9 cellular contexts compared by ENCODE assay signal in genomic region chrX:131633285-131633917, GRCh38.
A peak's percentile ranks its signal among the peaks of the same experiment; 100 is the strongest.
DNase-seq lines count a peak whose midpoint lies in the region; ATAC-seq and TF ChIP-seq lines count a peak whose summit lies in the region.
"Had no signal": no experiment of that assay in that cellular context is flagged by ENCODE, and none has a peak within 500 bp of the region (broad histone marks: within the 10 kb centered on the region; RNA-seq: fewer than 3 reads in every experiment).

No MANE protein-coding gene starts in this region.

- H3K79me2 ChIP-seq in Karpas-422 (ENCODE audit: low read length) = no peaks in the 10 kb centered on the region

- intact Hi-C loops in left ventricle myocardium superior (cut with micrococcal nuclease) = no loop called here
- intact Hi-C loops in gastrocnemius medialis (cut with DNase I; ENCODE audit: low total_unique reads) = loop anchor here (2.0 kb wide), 1 partner anchor 657 kb away; no protein-coding TSS in a partner anchor

- in situ Hi-C loops in gastrocnemius medialis (cut with MboI; ENCODE audit: low sequenced_read_pairs in 4 of 4) = loop anchor here in 3 of 4 donors (25.0 kb wide), 1 partner anchor 646 kb away; no protein-coding TSS in a partner anchor

- H3K27ac ChIP-seq in Karpas-422 (ENCODE audit: low read length) (no peak overlapping the region), SK-N-MC (no peak overlapping the region), gastrocnemius medialis (no peak overlapping the region)
- H3K27ac ChIP-seq: epithelial cell of prostate had no signal

- H3K9me3 ChIP-seq in Karpas-422 (ENCODE audit: low read length) (no peaks in the 10 kb centered on the region), SK-N-MC (ENCODE audit: low read depth, low read length) (no peaks in the 10 kb centered on the region), adipocyte (ENCODE audit: control insufficient read depth, low read length) (peaks cover 3% of the 10 kb centered on the region), gastrocnemius medialis (no peaks in the 10 kb centered on the region)

- H4K20me1 ChIP-seq in Karpas-422 (ENCODE audit: insufficient read depth, low read depth, low read length) = no peaks in the 10 kb centered on the region

- no peak overlapping the region for H3K4me2 ChIP-seq in Karpas-422 (ENCODE audit: low read depth, low read length, poor library complexity, severe bottlenecking)

- H3K4me3 ChIP-seq in Karpas-422 (ENCODE audit: low read length) (no peak overlapping the region), SK-N-MC (no peak overlapping the region), adipocyte (ENCODE audit: low read length) (no peak overlapping the region), gastrocnemius medialis (no peak overlapping the region)

- no peaks in the 10 kb centered on the region for H3K4me1 ChIP-seq in Karpas-422 (ENCODE audit: low read length)
- H3K4me1 ChIP-seq in adipocyte (ENCODE audit: control insufficient read depth, insufficient read depth, low read length) = no peaks in the 10 kb centered on the region
- no peaks in the 10 kb centered on the region for H3K4me1 ChIP-seq in gastrocnemius medialis

- peak; percentile 54 for DNase-seq in GM03348 (ENCODE audit: low spot score)
- peak; percentile 85 for DNase-seq in Karpas-422
- DNase-seq in SK-N-MC (ENCODE audit: low read depth, low spot score) = peak; percentile 28
- DNase-seq in adipocyte (ENCODE audit: low read depth) = peak; percentile 83
- no peak for DNase-seq in left ventricle myocardium superior
- peak; percentile 2 to 15 for DNase-seq in gastrocnemius medialis
- no peak for DNase-seq in GOT3 (lab: John Stamatoyannopoulos, UW)

- H3K36me3 ChIP-seq in Karpas-422 (ENCODE audit: insufficient read depth, low read length) (no peaks in the 10 kb centered on the region), SK-N-MC (ENCODE audit: insufficient read depth, low read length) (no peaks in the 10 kb centered on the region), adipocyte (ENCODE audit: control insufficient read depth, insufficient read depth, low read length, severe bottlenecking) (no peaks in the 10 kb centered on the region), gastrocnemius medialis (no peaks in the 10 kb centered on the region)

- ATAC-seq in GM21529 (IDR thresholded peaks at IDR 0.05; ENCODE audit: unreplicated experiment) (peak; percentile 90), left ventricle myocardium superior (peak; percentile 53), gastrocnemius medialis (peak in 1 of 2 donors; percentile 74)

- H2AFZ ChIP-seq in Karpas-422 (ENCODE audit: low read length) = no peak overlapping the region

- H3K27me3 ChIP-seq in Karpas-422 (ENCODE audit: low read length) (no peaks in the 10 kb centered on the region), adipocyte (replicated peaks; ENCODE audit: control insufficient read depth, insufficient read depth, low read length) (peaks cover 40% of the 10 kb centered on the region), gastrocnemius medialis (no peaks in the 10 kb centered on the region)

- H3K9me2 ChIP-seq in Karpas-422 (replicated peaks; ENCODE audit: insufficient read depth, low read length) = no peaks in the 10 kb centered on the region

- no peak for TF ChIP-seq POLR2A in gastrocnemius medialis (IDR thresholded peaks at IDR 0.05)

- TF ChIP-seq CTCF in gastrocnemius medialis (IDR thresholded peaks at IDR 0.05 in 4 of 5, conservative IDR thresholded peaks at IDR 0.05 in 1 of 5) = peak; percentile 29 to 81 (median 56)

- H3K9ac ChIP-seq in Karpas-422 (ENCODE audit: low read length) (no peak overlapping the region), SK-N-MC (ENCODE audit: insufficient read length) (no peak overlapping the region), adipocyte (ENCODE audit: low read length) (no peak overlapping the region)

Comparison
In these comparisons a context has a peak if more than half of its experiments do, and no peak if none do; other contexts are left out.
1. DNase-seq: peak in GM03348 (single experiment), Karpas-422 (single experiment), SK-N-MC (single experiment), adipocyte (single experiment) and gastrocnemius medialis (2 of 2); none in left ventricle myocardium superior (single experiment) and GOT3 (single experiment).